ENCODE assay signal across 8 cellular contexts in the genomic region with DNA sequence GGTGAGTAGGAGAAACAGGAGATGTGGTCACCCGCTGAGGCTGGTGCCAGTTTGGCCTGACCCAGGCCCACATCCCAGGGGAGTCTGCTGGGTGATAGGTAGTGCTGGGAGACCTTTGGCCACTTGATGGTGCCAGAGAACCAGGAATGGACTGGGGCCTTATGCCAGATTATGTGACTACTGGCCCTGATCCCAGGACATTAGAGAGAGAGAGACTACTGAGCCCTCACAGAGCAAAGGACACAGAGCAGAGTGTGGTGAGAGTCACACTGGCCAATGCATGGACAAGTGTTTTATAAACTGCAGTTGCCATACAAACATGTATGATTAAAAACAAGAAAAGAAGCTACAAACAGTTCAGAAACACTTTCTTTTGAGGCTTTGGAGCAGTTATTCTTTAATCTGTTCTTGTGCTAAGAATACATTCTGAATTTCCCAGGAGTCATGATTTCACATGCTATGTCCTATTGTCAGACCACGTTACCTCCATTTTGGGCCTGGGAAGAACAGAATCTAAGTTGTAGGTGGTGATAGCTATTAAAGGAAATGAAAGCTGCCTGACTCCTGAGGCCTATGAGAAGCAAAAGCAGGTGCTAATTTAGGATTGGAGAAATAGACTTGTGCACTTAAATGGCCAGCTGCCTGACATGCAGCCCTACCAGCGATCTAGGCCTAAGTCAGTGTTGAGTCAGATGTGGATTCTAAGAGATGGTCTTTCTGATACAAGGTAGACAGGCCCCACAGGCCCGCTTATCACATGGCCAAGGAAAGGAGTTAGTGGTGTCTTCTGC. TPM values are rescaled to one million over a fixed set of nuclear protein-coding genes. Genes with fewer than 3 reads are reported as not detected.
DNase-seq lines count a peak whose midpoint lies in the region; ATAC-seq and TF ChIP-seq lines count a peak whose summit lies in the region.

No MANE protein-coding gene starts in this region.

- H3K9ac ChIP-seq in HCT116 (ENCODE audit: low read length) (no peak overlapping the region), skeletal muscle tissue (ENCODE audit: low read depth in 1 of 3, low read length in 3 of 3) (peak overlapping the region; percentile 9 to 60 (median 33))

- H2AFZ ChIP-seq in HCT116 (ENCODE audit: low read depth, low read length, poor library complexity, severe bottlenecking): no peak overlapping the region

- H3K4me3 ChIP-seq in HCT116 (replicated peaks in 1 of 2; ENCODE audit: low read depth in 1 of 2, low read length in 2 of 2): no peak overlapping the region
- no peak overlapping the region for H3K4me3 ChIP-seq in LNCaP clone FGC (ENCODE audit: low read depth, low read length)
- H3K4me3 ChIP-seq in iPS DF 6.9 (ENCODE audit: low read length): no peak overlapping the region
- H3K4me3 ChIP-seq in skeletal muscle tissue (ENCODE audit: low read length in 3 of 3): no peak overlapping the region

- DNase-seq in SIG-M5 treated with dmso at 0.1 percent for 504 hours (lab: John Stamatoyannopoulos, UW; ENCODE audit: unreplicated experiment): peak; percentile 48
- DNase-seq in SIG-M5 (lab: John Stamatoyannopoulos, UW): no peak
- peak; percentile 28 for DNase-seq in HCT116 (ENCODE audit: low read depth, low spot score)
- peak; percentile 79 for DNase-seq in LNCaP clone FGC (ENCODE audit: low read depth)
- peak; percentile 78 for DNase-seq in SK-N-DZ (ENCODE audit: low spot score)
- DNase-seq in iPS DF 6.9 (ENCODE audit: low read depth, low spot score): peak; percentile 54

- no peak overlapping the region for H3K27ac ChIP-seq in HCT116 (ENCODE audit: low read depth, low read length)
- no peak overlapping the region for H3K27ac ChIP-seq in iPS DF 6.9 (ENCODE audit: low read length)
- H3K27ac ChIP-seq in skeletal muscle tissue (ENCODE audit: low read depth, low read length): peak overlapping the region; percentile 38

- RAD21 ChIA-PET in HCT116 (lab: Charles Lee; ENCODE audit: low non-redundant PET in 1 of 2, low total read pairs in 2 of 2, uncharacterized antibody in 2 of 2, unreplicated experiment in 2 of 2): interaction anchor here (0.6 to 3.3 kb wide), 7 partner anchors 130 to 164 kb away, joined by 3 to 20 read pairs (median 8); a partner anchor contains a TSS

- no peaks in the 10 kb centered on the region for H3K9me2 ChIP-seq in HCT116 (ENCODE audit: insufficient read depth)

- POLR2A ChIA-PET in HCT116 (lab: Charles Lee): interaction anchor here (1.8 kb wide), 1 partner anchor 130 kb away, joined by 7 read pairs; no protein-coding TSS in a partner anchor

- CTCF ChIA-PET in HCT116 (lab: Charles Lee): interaction anchor here (0.6 to 7.7 kb wide), 12 partner anchors 18 to 432 kb away, joined by 3 to 139 read pairs (median 4); a partner anchor contains a TSS

- WGBS in iPS DF 6.9 (ENCODE audit: insufficient coverage, insufficient read length): no CpG with 5 or more reads among the region's 4 CpGs

- H3K27me3 ChIP-seq in HCT116 (ENCODE audit: insufficient read depth, low read length) (no peaks in the 10 kb centered on the region), iPS DF 6.9 (ENCODE audit: control insufficient read depth, insufficient read depth, low read length) (no peaks in the 10 kb centered on the region), skeletal muscle tissue (ENCODE audit: control insufficient read depth in 3 of 3, insufficient read depth in 3 of 3, low read length in 3 of 3) (no peaks in the 10 kb centered on the region)

- H3K79me2 ChIP-seq in HCT116 (ENCODE audit: insufficient read depth, low read length): no peaks in the 10 kb centered on the region

- no peaks in the 10 kb centered on the region for H3K9me3 Mint-ChIP-seq in brain

- peak; percentile 98 for ATAC-seq in HCT116

- H3K27me3 Mint-ChIP-seq in brain: peaks cover 6% of the 10 kb centered on the region

- TF ChIP-seq RAD21 in HCT116 (IDR thresholded peaks at IDR 0.05; ENCODE audit: low read depth): peak; percentile 91

- H3K36me3 ChIP-seq in HCT116 (ENCODE audit: control insufficient read depth in 1 of 2, insufficient read depth in 2 of 2, low read length in 2 of 2) (no peaks in the 10 kb centered on the region), iPS DF 6.9 (ENCODE audit: control insufficient read depth, insufficient read depth, low read length) (no peaks in the 10 kb centered on the region), skeletal muscle tissue (ENCODE audit: control insufficient read depth in 3 of 3, insufficient read depth in 3 of 3, low read length in 3 of 3) (peaks cover 0 to 10% (median 3%) of the 10 kb centered on the region in 3 donors)

- peaks cover 5% of the 10 kb centered on the region for H3K4me1 Mint-ChIP-seq in brain

- H3K27ac Mint-ChIP-seq in brain: peak overlapping the region in 3 of 5 experiments; percentile 21 to 84 (median 70)

- no TSS peak for BruUV-seq in HCT116 (replicated peaks; lab: Mats Ljungman, UMichigan)

- no peak for TF ChIP-seq POLR2A in HCT116 (IDR thresholded peaks at IDR 0.05; ENCODE audit: borderline replicate concordance, extremely low read depth, insufficient read depth, insufficient read length)

- H3K9me3 ChIP-seq in HCT116 (ENCODE audit: control insufficient read depth in 1 of 2, insufficient read depth in 1 of 2, low read depth in 1 of 2, low read length in 2 of 2) (no peaks in the 10 kb centered on the region), iPS DF 6.9 (ENCODE audit: control insufficient read depth, insufficient read depth, low read length) (no peaks in the 10 kb centered on the region), skeletal muscle tissue (ENCODE audit: control insufficient read depth in 3 of 3, low read length in 3 of 3) (no peaks in the 10 kb centered on the region)

- H3K4me3 Mint-ChIP-seq in brain: no peak overlapping the region

- H4K20me1 ChIP-seq in HCT116 (ENCODE audit: insufficient read depth): no peaks in the 10 kb centered on the region

- TF ChIP-seq CTCF in HCT116 (IDR thresholded peaks at IDR 0.05 in 2 of 3, conservative IDR thresholded peaks at IDR 0.05 in 1 of 3; ENCODE audit: borderline replicate concordance in 1 of 3, insufficient read depth in 1 of 3, low read depth in 2 of 3, low read length in 2 of 3): peak; percentile 68 to 87 (median 72); a peak in 5 of 6 replicates
- TF ChIP-seq CTCF in LNCaP clone FGC (IDR thresholded peaks at IDR 0.05; ENCODE audit: control insufficient read depth, extremely low read depth, insufficient read depth): peak; percentile 92
- TF ChIP-seq CTCF in brain (conservative IDR thresholded peaks at IDR 0.05): peak; percentile 88 to 89

- no peak overlapping the region for H3K4me2 ChIP-seq in HCT116 (ENCODE audit: low read length)

- H3K36me3 Mint-ChIP-seq in brain: no peaks in the 10 kb centered on the region

- intact Hi-C loops in HCT116 (cut with micrococcal nuclease): loop anchor here (1.0 to 5.0 kb wide), 3 partner anchors 129 to 433 kb away; no protein-coding TSS in a partner anchor

- H3K4me1 ChIP-seq in HCT116 (ENCODE audit: control insufficient read depth in 1 of 2, insufficient read depth in 2 of 2, low read length in 2 of 2): no peaks in the 10 kb centered on the region
- H3K4me1 ChIP-seq in iPS DF 6.9 (ENCODE audit: control insufficient read depth, insufficient read depth, low read length): no peaks in the 10 kb centered on the region
- H3K4me1 ChIP-seq in skeletal muscle tissue (ENCODE audit: control insufficient read depth in 3 of 3, insufficient read depth in 3 of 3, low read length in 3 of 3): peaks cover 15 to 24% (median 15%) of the 10 kb centered on the region in 3 donors

TF ChIP-seq in HCT116, 20 proteins besides CTCF, POLR2A, EP300 and RAD21 (continues in another document):
- TF ChIP-seq TCF7L2 (IDR thresholded peaks at IDR 0.05; ENCODE audit: borderline replicate concordance, extremely low read depth, insufficient read depth, insufficient read length) (no peak), ELF1 (IDR thresholded peaks at IDR 0.05; ENCODE audit: borderline replicate concordance, low read depth) (no peak), POLR2AphosphoS5 (IDR thresholded peaks at IDR 0.05; ENCODE audit: low read depth, low read length) (no peak), CBX3 (IDR thresholded peaks at IDR 0.05; ENCODE audit: low read depth) (no peak), ZNF274 (IDR thresholded peaks at IDR 0.05; ENCODE audit: low read depth, low read length) (no peak), EZH2phosphoT487 (IDR thresholded peaks at IDR 0.05; ENCODE audit: borderline replicate concordance) (no peak)
- TF ChIP-seq, protein P1, sequence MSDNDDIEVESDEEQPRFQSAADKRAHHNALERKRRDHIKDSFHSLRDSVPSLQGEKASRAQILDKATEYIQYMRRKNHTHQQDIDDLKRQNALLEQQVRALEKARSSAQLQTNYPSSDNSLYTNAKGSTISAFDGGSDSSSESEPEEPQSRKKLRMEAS (IDR thresholded peaks at IDR 0.05): no peak

RNA-seq across cellular contexts. Expression of a gene that starts 32.6 kb away (rescaled TPM):
- total RNA-seq in HCT116 (2021; ENCODE audit: unreplicated experiment) (4.4 TPM), skeletal muscle tissue (45.9 TPM)
- polyA plus RNA-seq in HCT116 (2012): 3.2 and 5.7 TPM in 2 replicates
- polyA plus RNA-seq in SK-N-DZ (2014; cell fraction: cytosol; rRNA removed): 12.1 and 13.2 TPM in 2 replicates
- 9.4 and 9.9 TPM in 2 replicates for polyA plus RNA-seq in SK-N-DZ (2014; cell fraction: nucleus; rRNA removed)
- polyA plus RNA-seq in brain (ENCODE audit: insufficient read depth, low read depth, low replicate concordance): 29.7 TPM

RNA-seq across cellular contexts. Expression of a gene that starts 57.0 kb away (rescaled TPM):
- 8.0 TPM for total RNA-seq in HCT116 (2021; ENCODE audit: unreplicated experiment)
- polyA plus RNA-seq in HCT116 (2012): 4.7 and 5.6 TPM in 2 replicates
- polyA plus RNA-seq in SK-N-DZ (2014; cell fraction: cytosol; rRNA removed): 1.0 and 1.1 TPM in 2 replicates
- polyA plus RNA-seq in SK-N-DZ (2014; cell fraction: nucleus; rRNA removed): 0.72 and 2.2 TPM in 2 replicates
- 12.5 TPM for polyA plus RNA-seq in brain (ENCODE audit: insufficient read depth, low read depth, low replicate concordance)
- total RNA-seq in skeletal muscle tissue: 5.2 TPM
